In the genomic region with DNA sequence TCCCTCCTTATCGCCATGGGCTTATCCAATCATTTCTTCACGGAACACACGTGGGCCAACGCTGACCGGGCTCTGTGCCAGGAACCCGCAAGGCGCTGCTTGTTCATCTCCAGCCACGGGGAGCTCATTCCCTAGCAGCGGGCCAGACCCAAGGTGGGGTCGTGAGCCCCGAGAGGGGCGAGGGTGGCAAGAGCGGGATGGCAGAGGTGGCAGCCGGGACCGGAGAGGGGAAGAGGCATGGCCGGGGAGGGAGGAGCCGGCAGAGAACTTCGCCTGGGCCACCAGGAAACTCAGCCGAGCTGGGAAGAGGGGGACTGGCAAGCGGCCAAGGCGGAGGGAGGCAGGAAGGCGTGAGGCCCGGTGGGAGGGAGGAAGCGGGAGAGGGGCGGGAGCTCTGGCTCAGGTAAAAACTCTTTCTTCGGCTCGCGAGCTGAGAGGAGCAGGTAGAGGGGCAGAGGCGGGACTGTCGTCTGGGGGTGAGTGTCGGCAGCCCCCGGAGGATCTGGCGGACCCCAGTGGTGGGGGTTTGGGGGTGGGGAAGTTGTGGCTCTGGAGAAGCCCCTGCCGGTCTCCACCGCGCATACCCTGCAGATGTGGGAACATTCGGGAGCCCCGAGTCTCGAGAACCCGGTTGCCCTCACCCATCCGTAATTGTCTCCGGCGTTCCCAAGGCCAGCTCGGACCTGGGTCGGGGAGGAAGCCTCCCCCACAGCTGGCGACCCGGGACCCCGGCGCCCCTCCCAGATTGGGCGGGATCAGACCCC, we compare ENCODE assay signal across 1 cellular context.
TF ChIP-seq lines count a peak whose summit lies in the region.

A gene with protein sequence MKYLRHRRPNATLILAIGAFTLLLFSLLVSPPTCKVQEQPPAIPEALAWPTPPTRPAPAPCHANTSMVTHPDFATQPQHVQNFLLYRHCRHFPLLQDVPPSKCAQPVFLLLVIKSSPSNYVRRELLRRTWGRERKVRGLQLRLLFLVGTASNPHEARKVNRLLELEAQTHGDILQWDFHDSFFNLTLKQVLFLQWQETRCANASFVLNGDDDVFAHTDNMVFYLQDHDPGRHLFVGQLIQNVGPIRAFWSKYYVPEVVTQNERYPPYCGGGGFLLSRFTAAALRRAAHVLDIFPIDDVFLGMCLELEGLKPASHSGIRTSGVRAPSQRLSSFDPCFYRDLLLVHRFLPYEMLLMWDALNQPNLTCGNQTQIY (plus strand): TSS at position 408 of the 764 bp plus-strand sequence. CDS start 12,670 bp downstream, outside the sequence.

TF ChIP-seq in K562, 482 proteins besides CTCF, POLR2A, EP300 and RAD21 (continued from another document and continues in another):
- TF ChIP-seq, protein P1, sequence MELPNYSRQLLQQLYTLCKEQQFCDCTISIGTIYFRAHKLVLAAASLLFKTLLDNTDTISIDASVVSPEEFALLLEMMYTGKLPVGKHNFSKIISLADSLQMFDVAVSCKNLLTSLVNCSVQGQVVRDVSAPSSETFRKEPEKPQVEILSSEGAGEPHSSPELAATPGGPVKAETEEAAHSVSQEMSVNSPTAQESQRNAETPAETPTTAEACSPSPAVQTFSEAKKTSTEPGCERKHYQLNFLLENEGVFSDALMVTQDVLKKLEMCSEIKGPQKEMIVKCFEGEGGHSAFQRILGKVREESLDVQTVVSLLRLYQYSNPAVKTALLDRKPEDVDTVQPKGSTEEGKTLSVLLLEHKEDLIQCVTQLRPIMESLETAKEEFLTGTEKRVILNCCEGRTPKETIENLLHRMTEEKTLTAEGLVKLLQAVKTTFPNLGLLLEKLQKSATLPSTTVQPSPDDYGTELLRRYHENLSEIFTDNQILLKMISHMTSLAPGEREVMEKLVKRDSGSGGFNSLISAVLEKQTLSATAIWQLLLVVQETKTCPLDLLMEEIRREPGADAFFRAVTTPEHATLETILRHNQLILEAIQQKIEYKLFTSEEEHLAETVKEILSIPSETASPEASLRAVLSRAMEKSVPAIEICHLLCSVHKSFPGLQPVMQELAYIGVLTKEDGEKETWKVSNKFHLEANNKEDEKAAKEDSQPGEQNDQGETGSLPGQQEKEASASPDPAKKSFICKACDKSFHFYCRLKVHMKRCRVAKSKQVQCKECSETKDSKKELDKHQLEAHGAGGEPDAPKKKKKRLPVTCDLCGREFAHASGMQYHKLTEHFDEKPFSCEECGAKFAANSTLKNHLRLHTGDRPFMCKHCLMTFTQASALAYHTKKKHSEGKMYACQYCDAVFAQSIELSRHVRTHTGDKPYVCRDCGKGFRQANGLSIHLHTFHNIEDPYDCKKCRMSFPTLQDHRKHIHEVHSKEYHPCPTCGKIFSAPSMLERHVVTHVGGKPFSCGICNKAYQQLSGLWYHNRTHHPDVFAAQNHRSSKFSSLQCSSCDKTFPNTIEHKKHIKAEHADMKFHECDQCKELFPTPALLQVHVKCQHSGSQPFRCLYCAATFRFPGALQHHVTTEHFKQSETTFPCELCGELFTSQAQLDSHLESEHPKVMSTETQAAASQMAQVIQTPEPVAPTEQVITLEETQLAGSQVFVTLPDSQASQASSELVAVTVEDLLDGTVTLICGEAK (IDR thresholded peaks at IDR 0.05), result 0 out of 2 replicates have a peak, but pooled peaks have one; percentile 49
- TF ChIP-seq, protein P1 (CRISPR knock-in tag; IDR thresholded peaks at IDR 0.05), result no peak
- TF ChIP-seq ZNF311 (CRISPR knock-in tag; IDR thresholded peaks at IDR 0.05) (no peak), ADNP (tag; IDR thresholded peaks at IDR 0.05) (peak; percentile 84), BMI1 (IDR thresholded peaks at IDR 0.05; ENCODE audit: low read length) (no peak), PHB (CRISPR knock-in tag; IDR thresholded peaks at IDR 0.05) (no peak), KLF1 (tag; IDR thresholded peaks at IDR 0.05) (no peak), ZFP30 (CRISPR knock-in tag; IDR thresholded peaks at IDR 0.05; ENCODE audit: borderline replicate concordance) (no peak), SRSF7 (optimal IDR thresholded peaks at IDR 0.05; ENCODE audit: low read depth, low read length) (no peak), CREB1 (IDR thresholded peaks at IDR 0.05) (no peak), CREB1 (CRISPR knock-in tag; IDR thresholded peaks at IDR 0.05) (no peak), HNRNPUL1 (IDR thresholded peaks at IDR 0.05; ENCODE audit: low read length) (no peak), NBN (IDR thresholded peaks at IDR 0.05; ENCODE audit: low read depth) (peak; percentile 46; the same call in 1 of the 2 replicates), NELFE (IDR thresholded peaks at IDR 0.05; ENCODE audit: insufficient read depth, insufficient read length) (no peak), MEF2A (IDR thresholded peaks at IDR 0.05; ENCODE audit: control insufficient read depth, low read depth, low read length) (no peak), DDX20 (tag; IDR thresholded peaks at IDR 0.05; ENCODE audit: low read depth) (no peak), ZSCAN29 (IDR thresholded peaks at IDR 0.05) (no peak), RUNX1 (IDR thresholded peaks at IDR 0.05; ENCODE audit: low read depth) (no peak), ZC3H4 (CRISPR knock-in tag; IDR thresholded peaks at IDR 0.05; ENCODE audit: borderline replicate concordance) (no peak), BRF1 (IDR thresholded peaks at IDR 0.05; ENCODE audit: borderline replicate concordance, extremely low read depth, insufficient read length) (no peak), BHLHE40 (IDR thresholded peaks at IDR 0.05; ENCODE audit: low read length) (0 out of 2 replicates have a peak, but pooled peaks have one; percentile 19), GTF2F1 (IDR thresholded peaks at IDR 0.05; ENCODE audit: low read depth, low read length) (no peak), HSF4 (CRISPR knock-in tag; IDR thresholded peaks at IDR 0.05; ENCODE audit: borderline replicate concordance) (no peak), ZNF174 (CRISPR knock-in tag; IDR thresholded peaks at IDR 0.05) (no peak), SIN3A (IDR thresholded peaks at IDR 0.05; ENCODE audit: borderline replicate concordance in 2 of 2, control insufficient read depth in 1 of 2, low read depth in 2 of 2, low read length in 2 of 2) (no peak), RCOR1 (IDR thresholded peaks at IDR 0.05; ENCODE audit: borderline replicate concordance in 1 of 2, low read depth in 2 of 2, low read length in 2 of 2) (peak in 1 of 2 experiments; percentile 76; a peak in 2 of 4 replicates), PRMT5 (CRISPR knock-in tag; IDR thresholded peaks at IDR 0.05) (no peak), ARID2 (IDR thresholded peaks at IDR 0.05) (no peak)
- TF ChIP-seq, protein P2, sequence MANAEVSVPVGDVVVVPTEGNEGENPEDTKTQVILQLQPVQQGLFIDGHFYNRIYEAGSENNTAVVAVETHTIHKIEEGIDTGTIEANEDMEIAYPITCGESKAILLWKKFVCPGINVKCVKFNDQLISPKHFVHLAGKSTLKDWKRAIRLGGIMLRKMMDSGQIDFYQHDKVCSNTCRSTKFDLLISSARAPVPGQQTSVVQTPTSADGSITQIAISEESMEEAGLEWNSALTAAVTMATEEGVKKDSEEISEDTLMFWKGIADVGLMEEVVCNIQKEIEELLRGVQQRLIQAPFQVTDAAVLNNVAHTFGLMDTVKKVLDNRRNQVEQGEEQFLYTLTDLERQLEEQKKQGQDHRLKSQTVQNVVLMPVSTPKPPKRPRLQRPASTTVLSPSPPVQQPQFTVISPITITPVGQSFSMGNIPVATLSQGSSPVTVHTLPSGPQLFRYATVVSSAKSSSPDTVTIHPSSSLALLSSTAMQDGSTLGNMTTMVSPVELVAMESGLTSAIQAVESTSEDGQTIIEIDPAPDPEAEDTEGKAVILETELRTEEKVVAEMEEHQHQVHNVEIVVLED (CRISPR knock-in tag; IDR thresholded peaks at IDR 0.05), result no peak
- TF ChIP-seq, protein P3, sequence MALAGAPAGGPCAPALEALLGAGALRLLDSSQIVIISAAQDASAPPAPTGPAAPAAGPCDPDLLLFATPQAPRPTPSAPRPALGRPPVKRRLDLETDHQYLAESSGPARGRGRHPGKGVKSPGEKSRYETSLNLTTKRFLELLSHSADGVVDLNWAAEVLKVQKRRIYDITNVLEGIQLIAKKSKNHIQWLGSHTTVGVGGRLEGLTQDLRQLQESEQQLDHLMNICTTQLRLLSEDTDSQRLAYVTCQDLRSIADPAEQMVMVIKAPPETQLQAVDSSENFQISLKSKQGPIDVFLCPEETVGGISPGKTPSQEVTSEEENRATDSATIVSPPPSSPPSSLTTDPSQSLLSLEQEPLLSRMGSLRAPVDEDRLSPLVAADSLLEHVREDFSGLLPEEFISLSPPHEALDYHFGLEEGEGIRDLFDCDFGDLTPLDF (CRISPR knock-in tag; IDR thresholded peaks at IDR 0.05), result no peak
- TF ChIP-seq, protein P4, sequence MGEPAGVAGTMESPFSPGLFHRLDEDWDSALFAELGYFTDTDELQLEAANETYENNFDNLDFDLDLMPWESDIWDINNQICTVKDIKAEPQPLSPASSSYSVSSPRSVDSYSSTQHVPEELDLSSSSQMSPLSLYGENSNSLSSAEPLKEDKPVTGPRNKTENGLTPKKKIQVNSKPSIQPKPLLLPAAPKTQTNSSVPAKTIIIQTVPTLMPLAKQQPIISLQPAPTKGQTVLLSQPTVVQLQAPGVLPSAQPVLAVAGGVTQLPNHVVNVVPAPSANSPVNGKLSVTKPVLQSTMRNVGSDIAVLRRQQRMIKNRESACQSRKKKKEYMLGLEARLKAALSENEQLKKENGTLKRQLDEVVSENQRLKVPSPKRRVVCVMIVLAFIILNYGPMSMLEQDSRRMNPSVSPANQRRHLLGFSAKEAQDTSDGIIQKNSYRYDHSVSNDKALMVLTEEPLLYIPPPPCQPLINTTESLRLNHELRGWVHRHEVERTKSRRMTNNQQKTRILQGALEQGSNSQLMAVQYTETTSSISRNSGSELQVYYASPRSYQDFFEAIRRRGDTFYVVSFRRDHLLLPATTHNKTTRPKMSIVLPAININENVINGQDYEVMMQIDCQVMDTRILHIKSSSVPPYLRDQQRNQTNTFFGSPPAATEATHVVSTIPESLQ (CRISPR knock-in tag; IDR thresholded peaks at IDR 0.05), result 0 out of 2 replicates have a peak, but pooled peaks have one; percentile 67
- TF ChIP-seq, protein P5, sequence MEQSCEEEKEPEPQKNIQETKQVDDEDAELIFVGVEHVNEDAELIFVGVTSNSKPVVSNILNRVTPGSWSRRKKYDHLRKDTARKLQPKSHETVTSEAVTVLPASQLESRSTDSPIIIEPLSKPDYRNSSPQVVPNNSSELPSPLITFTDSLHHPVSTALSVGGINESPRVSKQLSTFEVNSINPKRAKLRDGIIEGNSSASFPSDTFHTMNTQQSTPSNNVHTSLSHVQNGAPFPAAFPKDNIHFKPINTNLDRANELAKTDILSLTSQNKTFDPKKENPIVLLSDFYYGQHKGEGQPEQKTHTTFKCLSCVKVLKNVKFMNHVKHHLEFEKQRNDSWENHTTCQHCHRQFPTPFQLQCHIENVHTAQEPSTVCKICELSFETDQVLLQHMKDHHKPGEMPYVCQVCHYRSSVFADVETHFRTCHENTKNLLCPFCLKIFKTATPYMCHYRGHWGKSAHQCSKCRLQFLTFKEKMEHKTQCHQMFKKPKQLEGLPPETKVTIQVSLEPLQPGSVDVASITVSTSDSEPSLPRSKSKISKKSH (CRISPR knock-in tag; IDR thresholded peaks at IDR 0.05), result no peak
- TF ChIP-seq, protein P6, sequence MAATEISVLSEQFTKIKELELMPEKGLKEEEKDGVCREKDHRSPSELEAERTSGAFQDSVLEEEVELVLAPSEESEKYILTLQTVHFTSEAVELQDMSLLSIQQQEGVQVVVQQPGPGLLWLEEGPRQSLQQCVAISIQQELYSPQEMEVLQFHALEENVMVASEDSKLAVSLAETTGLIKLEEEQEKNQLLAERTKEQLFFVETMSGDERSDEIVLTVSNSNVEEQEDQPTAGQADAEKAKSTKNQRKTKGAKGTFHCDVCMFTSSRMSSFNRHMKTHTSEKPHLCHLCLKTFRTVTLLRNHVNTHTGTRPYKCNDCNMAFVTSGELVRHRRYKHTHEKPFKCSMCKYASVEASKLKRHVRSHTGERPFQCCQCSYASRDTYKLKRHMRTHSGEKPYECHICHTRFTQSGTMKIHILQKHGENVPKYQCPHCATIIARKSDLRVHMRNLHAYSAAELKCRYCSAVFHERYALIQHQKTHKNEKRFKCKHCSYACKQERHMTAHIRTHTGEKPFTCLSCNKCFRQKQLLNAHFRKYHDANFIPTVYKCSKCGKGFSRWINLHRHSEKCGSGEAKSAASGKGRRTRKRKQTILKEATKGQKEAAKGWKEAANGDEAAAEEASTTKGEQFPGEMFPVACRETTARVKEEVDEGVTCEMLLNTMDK (IDR thresholded peaks at IDR 0.05; ENCODE audit: borderline replicate concordance, insufficient read depth, low read depth, low read length, poor library complexity, severe bottlenecking), result no peak
- TF ChIP-seq, protein P7, sequence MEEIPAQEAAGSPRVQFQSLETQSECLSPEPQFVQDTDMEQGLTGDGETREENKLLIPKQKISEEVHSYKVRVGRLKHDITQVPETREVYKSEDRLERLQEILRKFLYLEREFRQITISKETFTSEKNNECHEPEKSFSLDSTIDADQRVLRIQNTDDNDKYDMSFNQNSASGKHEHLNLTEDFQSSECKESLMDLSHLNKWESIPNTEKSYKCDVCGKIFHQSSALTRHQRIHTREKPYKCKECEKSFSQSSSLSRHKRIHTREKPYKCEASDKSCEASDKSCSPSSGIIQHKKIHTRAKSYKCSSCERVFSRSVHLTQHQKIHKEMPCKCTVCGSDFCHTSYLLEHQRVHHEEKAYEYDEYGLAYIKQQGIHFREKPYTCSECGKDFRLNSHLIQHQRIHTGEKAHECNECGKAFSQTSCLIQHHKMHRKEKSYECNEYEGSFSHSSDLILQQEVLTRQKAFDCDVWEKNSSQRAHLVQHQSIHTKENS (CRISPR knock-in tag; IDR thresholded peaks at IDR 0.05), result no peak
- TF ChIP-seq, protein P8, sequence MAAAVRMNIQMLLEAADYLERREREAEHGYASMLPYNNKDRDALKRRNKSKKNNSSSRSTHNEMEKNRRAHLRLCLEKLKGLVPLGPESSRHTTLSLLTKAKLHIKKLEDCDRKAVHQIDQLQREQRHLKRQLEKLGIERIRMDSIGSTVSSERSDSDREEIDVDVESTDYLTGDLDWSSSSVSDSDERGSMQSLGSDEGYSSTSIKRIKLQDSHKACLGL (CRISPR knock-in tag; IDR thresholded peaks at IDR 0.05; ENCODE audit: borderline replicate concordance, poor library complexity, severe bottlenecking), result no peak
